ENCODE assay signal across 12 cellular contexts in the genomic region with DNA sequence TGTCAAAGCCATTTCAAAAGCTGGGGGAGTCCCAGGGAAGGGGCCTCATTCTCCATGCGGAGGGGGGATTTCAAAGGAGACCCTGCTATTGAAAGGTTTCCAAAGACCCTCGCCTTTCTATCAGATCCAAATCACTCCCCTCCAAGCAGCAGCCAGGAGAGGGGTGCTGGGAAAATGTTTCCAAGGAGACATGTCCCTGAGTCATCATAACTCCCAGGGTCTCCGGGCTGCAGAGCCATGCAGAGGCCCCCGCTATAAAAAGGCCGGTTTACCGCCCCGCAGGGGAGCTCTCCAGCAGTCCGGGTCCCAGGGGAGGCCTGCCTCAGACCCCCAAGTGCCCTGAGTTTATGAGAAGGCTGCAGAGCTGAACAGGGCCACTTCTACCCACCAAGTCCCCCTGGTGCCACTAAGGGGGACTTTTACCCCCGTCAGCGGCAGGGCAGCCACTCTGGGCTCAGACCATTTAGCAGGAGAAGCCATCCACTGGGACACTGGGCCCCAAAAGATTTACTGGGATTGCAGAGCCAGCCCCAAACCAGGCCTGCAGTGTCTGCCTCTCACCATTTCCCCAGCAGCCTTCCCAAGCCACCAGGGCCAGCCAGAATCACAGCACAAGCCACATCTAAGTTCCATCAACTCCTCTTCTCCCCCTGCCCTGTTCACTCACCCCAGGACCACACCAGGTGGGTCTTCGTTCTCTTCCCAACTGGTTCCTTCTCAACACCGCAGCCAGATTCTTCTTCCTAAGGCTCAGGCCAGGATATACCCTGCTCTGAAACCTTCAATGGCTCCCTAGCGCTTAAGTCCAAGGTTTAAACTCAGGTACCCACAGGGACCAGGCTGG.
DNase-seq lines count a peak whose midpoint lies in the region; ATAC-seq and TF ChIP-seq lines count a peak whose summit lies in the region.
"Had no signal": no experiment of that assay in that cellular context is flagged by ENCODE, and none has a peak within 500 bp of the region (broad histone marks: within the 10 kb centered on the region; RNA-seq: fewer than 3 reads in every experiment).

No MANE protein-coding gene starts in this region.

- H3K27ac ChIP-seq in coronary artery (peak overlapping the region; percentile 77 to 84), dorsolateral prefrontal cortex (peak overlapping the region in 3 of 59 donors; percentile 22 to 49 (median 41))

- H3K4me1 Mint-ChIP-seq in activated naive CD8-positive, alpha-beta T cell treated with anti-CD3 and anti-CD28 coated beads, Interleukin-2, amount 50 U/mL, for 24 hours, result no peaks in the 10 kb centered on the region
- no peaks in the 10 kb centered on the region for H3K4me1 Mint-ChIP-seq in activated naive CD8-positive, alpha-beta T cell treated with anti-CD3 and anti-CD28 coated beads for 36 hours
- no peaks in the 10 kb centered on the region for H3K4me1 Mint-ChIP-seq in nephron progenitor cell
- H3K4me1 Mint-ChIP-seq in type B pancreatic cell (ENCODE audit: unreplicated experiment), result peaks cover 8% of the 10 kb centered on the region

- no peaks in the 10 kb centered on the region for H3K27me3 Mint-ChIP-seq in activated naive CD8-positive, alpha-beta T cell treated with anti-CD3 and anti-CD28 coated beads, Interleukin-2, amount 50 U/mL, for 24 hours
- H3K27me3 Mint-ChIP-seq in activated naive CD8-positive, alpha-beta T cell treated with anti-CD3 and anti-CD28 coated beads for 36 hours, result no peaks in the 10 kb centered on the region
- peaks cover 3% of the 10 kb centered on the region for H3K27me3 Mint-ChIP-seq in nephron progenitor cell (ENCODE audit: low read depth, poor library complexity)
- H3K27me3 Mint-ChIP-seq in type B pancreatic cell, result no peaks in the 10 kb centered on the region

- H3K9me3 Mint-ChIP-seq in activated naive CD8-positive, alpha-beta T cell treated with anti-CD3 and anti-CD28 coated beads, Interleukin-2, amount 50 U/mL, for 24 hours, result no peaks in the 10 kb centered on the region
- H3K9me3 Mint-ChIP-seq in activated naive CD8-positive, alpha-beta T cell treated with anti-CD3 and anti-CD28 coated beads for 36 hours, result no peaks in the 10 kb centered on the region
- no peaks in the 10 kb centered on the region for H3K9me3 Mint-ChIP-seq in nephron progenitor cell
- H3K9me3 Mint-ChIP-seq in type B pancreatic cell, result no peaks in the 10 kb centered on the region

- no peaks in the 10 kb centered on the region for H3K27me3 ChIP-seq in dorsolateral prefrontal cortex

- no peak overlapping the region for H3K4me3 ChIP-seq in coronary artery
- no peak overlapping the region for H3K4me3 ChIP-seq in dorsolateral prefrontal cortex
- H3K4me3 ChIP-seq: A549 had no signal

- no peak for DNase-seq in activated naive CD8-positive, alpha-beta T cell treated with anti-CD3 and anti-CD28 coated beads, Interleukin-2, amount 50 U/mL, for 24 hours
- no peak for DNase-seq in activated naive CD8-positive, alpha-beta T cell treated with anti-CD3 and anti-CD28 coated beads for 36 hours
- DNase-seq in coronary artery (ENCODE audit: low spot score) (peak; percentile 71), nephron progenitor cell (peak; percentile 44), type B pancreatic cell (ENCODE audit: extremely low spot score, unreplicated experiment) (peak; percentile 62), inferior parietal cortex (ENCODE audit: extremely low spot score) (no peak), dorsolateral prefrontal cortex (no peak)
- DNase-seq: amygdala, NCI-H1048, NCI-H226 had no signal

- peak; percentile 21 for ATAC-seq in activated naive CD8-positive, alpha-beta T cell treated with anti-CD3 and anti-CD28 coated beads, Interleukin-2, amount 50 U/mL, for 24 hours
- no peak for ATAC-seq in activated CD4-positive, CD25-positive, alpha-beta regulatory T cell treated with anti-CD3 and anti-CD28 coated beads, Interleukin-2, amount 50 U/mL, for 24 hours

- no peaks in the 10 kb centered on the region for H3K36me3 Mint-ChIP-seq in activated naive CD8-positive, alpha-beta T cell treated with anti-CD3 and anti-CD28 coated beads, Interleukin-2, amount 50 U/mL, for 24 hours (ENCODE audit: low read depth)
- no peaks in the 10 kb centered on the region for H3K36me3 Mint-ChIP-seq in activated naive CD8-positive, alpha-beta T cell treated with anti-CD3 and anti-CD28 coated beads for 36 hours
- H3K36me3 Mint-ChIP-seq in nephron progenitor cell (ENCODE audit: low read depth) (no peaks in the 10 kb centered on the region), type B pancreatic cell (peaks cover 5% of the 10 kb centered on the region)

- H3K4me3 Mint-ChIP-seq in activated naive CD8-positive, alpha-beta T cell treated with anti-CD3 and anti-CD28 coated beads, Interleukin-2, amount 50 U/mL, for 24 hours, result no peak overlapping the region
- no peak overlapping the region for H3K4me3 Mint-ChIP-seq in activated naive CD8-positive, alpha-beta T cell treated with anti-CD3 and anti-CD28 coated beads for 36 hours
- H3K4me3 Mint-ChIP-seq in nephron progenitor cell (peak overlapping the region; percentile 57), type B pancreatic cell (no peak overlapping the region)

- no peak overlapping the region for H3K27ac Mint-ChIP-seq in activated naive CD8-positive, alpha-beta T cell treated with anti-CD3 and anti-CD28 coated beads, Interleukin-2, amount 50 U/mL, for 24 hours
- no peak overlapping the region for H3K27ac Mint-ChIP-seq in activated naive CD8-positive, alpha-beta T cell treated with anti-CD3 and anti-CD28 coated beads for 36 hours
- H3K27ac Mint-ChIP-seq in nephron progenitor cell (peak overlapping the region; percentile 78), type B pancreatic cell (peak overlapping the region; percentile 56)

- TF ChIP-seq CTCF in coronary artery (IDR thresholded peaks at IDR 0.05), result no peak
- no peak for TF ChIP-seq CTCF in nephron progenitor cell (IDR thresholded peaks at IDR 0.05)
- no peak for TF ChIP-seq CTCF in type B pancreatic cell (conservative IDR thresholded peaks at IDR 0.05)
- no peak for TF ChIP-seq CTCF in dorsolateral prefrontal cortex (IDR thresholded peaks at IDR 0.05 in 54 of 56, conservative IDR thresholded peaks at IDR 0.05 in 2 of 56; ENCODE audit: low read depth in 1 of 56, partially characterized antibody in 56 of 56)

- intact Hi-C loops in dorsolateral prefrontal cortex (cut with DNase I), result no loop called here

Comparison
In these comparisons a context has a peak if more than half of its experiments do, and no peak if none do; other contexts are left out.
1. DNase-seq: peak in coronary artery (single experiment), nephron progenitor cell (single experiment) and type B pancreatic cell (single experiment); none in activated naive CD8-positive, alpha-beta T cell treated with anti-CD3 and anti-CD28 coated beads, Interleukin-2, amount 50 U/mL, for 24 hours (single experiment), activated naive CD8-positive, alpha-beta T cell treated with anti-CD3 and anti-CD28 coated beads for 36 hours (single experiment), inferior parietal cortex (single experiment) and dorsolateral prefrontal cortex (0 of 10).
2. H3K27ac Mint-ChIP-seq: peak in nephron progenitor cell (single experiment) and type B pancreatic cell (single experiment); none in activated naive CD8-positive, alpha-beta T cell treated with anti-CD3 and anti-CD28 coated beads, Interleukin-2, amount 50 U/mL, for 24 hours (single experiment) and activated naive CD8-positive, alpha-beta T cell treated with anti-CD3 and anti-CD28 coated beads for 36 hours (single experiment).